Comparison of ENCODE assay signal across 9 cellular contexts in genomic region chr13:95641291-95641811, GRCh38. TPM values are rescaled to one million over a fixed set of nuclear protein-coding genes. Genes with fewer than 3 reads are reported as not detected.
A peak's percentile ranks its signal among the peaks of the same experiment; 100 is the strongest.
DNase-seq lines count a peak whose midpoint lies in the region; ATAC-seq and TF ChIP-seq lines count a peak whose summit lies in the region.
"Had no signal": no experiment of that assay in that cellular context is flagged by ENCODE, and none has a peak within 500 bp of the region (broad histone marks: within the 10 kb centered on the region; RNA-seq: fewer than 3 reads in every experiment).

No MANE protein-coding gene starts in this region.

- H3K27me3 ChIP-seq in right atrium auricular region, result no peaks in the 10 kb centered on the region
- H3K27me3 ChIP-seq in Karpas-422 (ENCODE audit: low read length), result no peaks in the 10 kb centered on the region

- H3K27ac ChIP-seq in right atrium auricular region, result peak overlapping the region in 1 of 2 donors; percentile 27
- H3K27ac ChIP-seq in Karpas-422 (ENCODE audit: low read length), result no peak overlapping the region

- H3K4me1 ChIP-seq in right atrium auricular region, result peaks cover 0 to 29% of the 10 kb centered on the region in 2 donors
- no peaks in the 10 kb centered on the region for H3K4me1 ChIP-seq in Karpas-422 (ENCODE audit: low read length)

- DNase-seq in D341Med (ENCODE audit: low spot score), result peak; percentile 36
- DNase-seq in right atrium auricular region (ENCODE audit: low spot score), result no peak
- peak; percentile 11 for DNase-seq in putamen (ENCODE audit: low spot score)
- DNase-seq in Karpas-422, result no peak
- no peak for DNase-seq in cerebellum (ENCODE audit: low spot score)
- DNase-seq: midbrain had no signal

- ATAC-seq in HG02852 (IDR thresholded peaks at IDR 0.05; ENCODE audit: unreplicated experiment) (no peak), GM21576 (IDR thresholded peaks at IDR 0.05; ENCODE audit: unreplicated experiment) (no peak)

- no peak overlapping the region for H3K4me2 ChIP-seq in Karpas-422 (ENCODE audit: low read depth, low read length, poor library complexity, severe bottlenecking)

- no peaks in the 10 kb centered on the region for H3K79me2 ChIP-seq in Karpas-422 (ENCODE audit: low read length)

- H4K20me1 ChIP-seq in Karpas-422 (ENCODE audit: insufficient read depth, low read depth, low read length), result no peaks in the 10 kb centered on the region

- no peaks in the 10 kb centered on the region for H3K9me2 ChIP-seq in Karpas-422 (replicated peaks; ENCODE audit: insufficient read depth, low read length)

- no peak overlapping the region for H3K9ac ChIP-seq in Karpas-422 (ENCODE audit: low read length)

- no peak for TF ChIP-seq CTCF in WI38 (IDR thresholded peaks at IDR 0.05; ENCODE audit: low read depth, low read length)
- TF ChIP-seq CTCF in right atrium auricular region (IDR thresholded peaks at IDR 0.05), result no peak

- H3K9me3 ChIP-seq in right atrium auricular region (no peaks in the 10 kb centered on the region), Karpas-422 (ENCODE audit: low read length) (no peaks in the 10 kb centered on the region)

- H3K4me3 ChIP-seq in WI38 (ENCODE audit: low read depth, low read length) (peak overlapping the region; percentile 73; the same call in 1 of the 2 replicates), right atrium auricular region (peak overlapping the region; percentile 5 to 49), Karpas-422 (ENCODE audit: low read length) (no peak overlapping the region)

- no peak overlapping the region for H2AFZ ChIP-seq in Karpas-422 (ENCODE audit: low read length)

- H3K36me3 ChIP-seq in right atrium auricular region, result no peaks in the 10 kb centered on the region
- H3K36me3 ChIP-seq in Karpas-422 (ENCODE audit: insufficient read depth, low read length), result no peaks in the 10 kb centered on the region

RNA-seq across cellular contexts. Expression of gene DZIP1, which starts 3.2 kb away (rescaled TPM):
- 1 to 10 TPM; 3.9 to 4.9 TPM for total RNA-seq in right atrium auricular region
- total RNA-seq in Karpas-422 (2014; rRNA removed; shearing (Covaris generic); ENCODE audit: low replicate concordance), result not detected in 2 replicates
- total RNA-seq in cerebellum, result 53.3 TPM

RNA-seq across cellular contexts. Expression of gene DNAJC3, which starts 35.6 kb away (rescaled TPM):
- 10 to 100 TPM; 32.6 to 37.7 TPM for total RNA-seq in right atrium auricular region
- total RNA-seq in Karpas-422 (2014; rRNA removed; shearing (Covaris generic); ENCODE audit: low replicate concordance), result 12.0 and 19.7 TPM in 2 replicates
- 19.6 TPM for total RNA-seq in cerebellum

Comparison
In these comparisons a context has a peak if more than half of its experiments do, and no peak if none do; other contexts are left out.
1. DNase-seq: peak in D341Med (single experiment) and putamen (single experiment); none in right atrium auricular region (single experiment), Karpas-422 (single experiment) and cerebellum (single experiment).